ENCODE assay signal across 20 cellular contexts in genomic region chr10:62277946-62278345, GRCh38. TPM values are rescaled to one million over a fixed set of nuclear protein-coding genes. Genes with fewer than 3 reads are reported as not detected.
"Had no signal": no experiment of that assay in that cellular context is flagged by ENCODE, and none has a peak within 500 bp of the region (broad histone marks: within the 10 kb centered on the region; RNA-seq: fewer than 3 reads in every experiment).

No MANE protein-coding gene starts in this region.

- DNase-seq: activated CD4-positive, alpha-beta T cell treated with anti-CD3 and anti-CD28 coated beads for 36 hours; activated CD4-positive, CD25-positive, alpha-beta regulatory T cell; activated CD8-positive, alpha-beta T cell treated with anti-CD3 and anti-CD28 coated beads, Interleukin-2, amount 10 ng/mL, durations not matched to agents 7 days and 5 days; activated naive CD4-positive, alpha-beta T cell; activated T-cell treated with anti-CD3 and anti-CD28 coated beads for 4 hours; activated T-cell treated with anti-CD3 and anti-CD28 coated beads, Interleukin-2, amount 50 U/mL, for 72 hours; endodermal cell; islet precursor cell; left colon; midbrain; natural killer cell; posterior cingulate gyrus; right cardiac atrium; stimulated activated CD4-positive, alpha-beta T cell treated with anti-CD3 and anti-CD28 coated beads, Interleukin-4, amount 100 ng/mL, for 24 hours; trophoblast cell; uterus had no signal

- H3K27me3 ChIP-seq: uterus had no signal

- H3K36me3 ChIP-seq: thoracic aorta, uterus had no signal

- H3K9me3 ChIP-seq: thoracic aorta, uterus had no signal

- H3K4me1 ChIP-seq: uterus had no signal

- H3K4me3 ChIP-seq: thoracic aorta, uterus had no signal

- ATAC-seq: activated CD4-positive, alpha-beta T cell treated with anti-CD3 and anti-CD28 coated beads for 36 hours; activated CD8-positive, alpha-beta T cell treated with anti-CD3 and anti-CD28 coated beads, Interleukin-2, amount 10 ng/mL, durations not matched to agents 7 days and 5 days; activated naive CD4-positive, alpha-beta T cell treated with anti-CD3 and anti-CD28 coated beads, Interleukin-2, amount 50 U/mL, for 72 hours; activated T-cell treated with anti-CD3 and anti-CD28 coated beads, Interleukin-2, amount 50 U/mL, for 72 hours; esophagus mucosa; left colon; natural killer cell; right cardiac atrium; stimulated activated effector memory CD8-positive, alpha-beta T cell treated with anti-CD3 and anti-CD28 coated beads, Interleukin-12 subunit alpha, Interleukin-12 subunit beta, amount 100 ng/mL, for 72 hours had no signal

- H3K27ac ChIP-seq: thoracic aorta, uterus had no signal

RNA-seq across cellular contexts. Expression of gene RTKN2, which starts 9.3 kb away (rescaled TPM):
- total RNA-seq: thoracic aorta had no signal
